18 cellular contexts compared by ENCODE assay signal in the genomic region with DNA sequence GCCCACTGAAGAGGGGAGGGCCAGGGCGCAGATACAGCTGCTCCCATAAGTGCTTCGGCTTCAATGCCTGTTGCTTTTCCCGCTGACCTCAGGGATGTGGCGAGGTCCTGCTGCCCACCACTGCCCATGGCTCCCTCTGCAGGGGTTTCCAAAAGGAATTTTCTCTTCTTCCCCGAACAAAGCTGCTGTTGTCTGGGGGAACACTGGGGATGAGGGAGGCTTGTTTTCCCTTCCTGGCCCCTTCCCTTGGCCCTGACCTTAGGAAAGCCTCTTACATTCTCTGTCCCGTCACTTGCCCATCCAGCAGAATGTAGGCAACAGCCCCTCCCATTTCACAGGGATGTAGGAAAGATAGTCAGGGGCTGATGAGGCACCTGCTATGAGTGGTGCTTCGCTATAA. TPM values are rescaled to one million over a fixed set of nuclear protein-coding genes. Genes with fewer than 3 reads are reported as not detected.
DNase-seq lines count a peak whose midpoint lies in the region; ATAC-seq and TF ChIP-seq lines count a peak whose summit lies in the region.
"Had no signal": no experiment of that assay in that cellular context is flagged by ENCODE, and none has a peak within 500 bp of the region (broad histone marks: within the 10 kb centered on the region; RNA-seq: fewer than 3 reads in every experiment).

No MANE protein-coding gene starts in this region.

- peaks cover 33 to 50% (median 37%) of the 10 kb centered on the region in 3 donors for H3K4me1 Mint-ChIP-seq in CD8-positive, alpha-beta memory T cell

- no peak overlapping the region for H3K4me2 ChIP-seq in hepatocyte

- TF ChIP-seq POLR2A in Peyer's patch (IDR thresholded peaks at IDR 0.05) (no peak), spleen (IDR thresholded peaks at IDR 0.05) (no peak)

- whole genome bisulfite sequencing in spleen, 5 donors, result 88 to 93% (median 90%) methylated on average over 7 of the region's 7 CpGs
- 94% methylated on average over 7 of the region's 7 CpGs for WGBS in hepatocyte (ENCODE audit: low lambda C conversion rate, missing lambda C conversion rate)

- peak overlapping the region in 5 of 8 donors; percentile 22 to 63 (median 57) for H3K27ac Mint-ChIP-seq in CD8-positive, alpha-beta memory T cell
- H3K27ac Mint-ChIP-seq: mesothelial cell of epicardium had no signal

- no peak overlapping the region for H3K4me3 ChIP-seq in CD8-positive, alpha-beta memory T cell (ENCODE audit: low read length)
- H3K4me3 ChIP-seq in Peyer's patch (no peak overlapping the region), dorsolateral prefrontal cortex (no peak overlapping the region), spleen (no peak overlapping the region), hepatocyte (no peak overlapping the region)
- H3K4me3 ChIP-seq: thyroid gland had no signal

- no peaks in the 10 kb centered on the region for H3K36me3 ChIP-seq in CD8-positive, alpha-beta memory T cell (ENCODE audit: insufficient read depth, low read length)
- peaks cover 0 to 16% (median 0%) of the 10 kb centered on the region in 3 donors for H3K36me3 ChIP-seq in Peyer's patch
- H3K36me3 ChIP-seq in spleen, result peaks cover 0 to 78% (median 3%) of the 10 kb centered on the region in 6 donors
- H3K36me3 ChIP-seq in hepatocyte (replicated peaks; ENCODE audit: insufficient read depth, low read depth), result no peaks in the 10 kb centered on the region
- H3K36me3 ChIP-seq: thyroid gland, WERI-Rb-1 had no signal

- H3K36me3 Mint-ChIP-seq in CD8-positive, alpha-beta memory T cell, result peaks cover 0 to 27% (median 10%) of the 10 kb centered on the region in 3 donors
- H3K36me3 Mint-ChIP-seq: mesothelial cell of epicardium had no signal

- POLR2A ChIA-PET in CD8-positive, alpha-beta memory T cell (lab: Charles Lee), result interaction anchor here (0.9 to 2.5 kb wide), 2 partner anchors 10 to 31 kb away, joined by 3 to 7 read pairs; no protein-coding TSS in a partner anchor

- H3K79me2 ChIP-seq in hepatocyte, result no peaks in the 10 kb centered on the region

- H2AFZ ChIP-seq in hepatocyte, result no peak overlapping the region

- no peaks in the 10 kb centered on the region for H3K9me3 Mint-ChIP-seq in CD8-positive, alpha-beta memory T cell
- H3K9me3 Mint-ChIP-seq: activated naive CD4-positive, alpha-beta T cell treated with anti-CD3 and anti-CD28 coated beads, Interleukin-2, amount 50 U/mL, for 24 hours; mesothelial cell of epicardium had no signal

- H3K27ac ChIP-seq in CD8-positive, alpha-beta memory T cell (ENCODE audit: low read depth, low read length), result no peak overlapping the region
- H3K27ac ChIP-seq in Peyer's patch, result peak overlapping the region in 3 of 4 donors; percentile 74 to 87 (median 75)
- peak overlapping the region in 50 of 59 donors; percentile 15 to 95 (median 61) for H3K27ac ChIP-seq in dorsolateral prefrontal cortex
- H3K27ac ChIP-seq in spleen, result peak overlapping the region in 6 of 8 donors; percentile 7 to 87 (median 68)
- no peak overlapping the region for H3K27ac ChIP-seq in hepatocyte
- H3K27ac ChIP-seq: neutrophil, thyroid gland, WERI-Rb-1 had no signal

- H3K27me3 ChIP-seq in CD8-positive, alpha-beta memory T cell (ENCODE audit: insufficient read depth, low read length, poor library complexity, severe bottlenecking), result no peaks in the 10 kb centered on the region
- no peaks in the 10 kb centered on the region for H3K27me3 ChIP-seq in Peyer's patch
- H3K27me3 ChIP-seq in dorsolateral prefrontal cortex, result no peaks in the 10 kb centered on the region
- H3K27me3 ChIP-seq in spleen (replicated peaks in 1 of 7), result no peaks in the 10 kb centered on the region
- H3K27me3 ChIP-seq in hepatocyte, result no peaks in the 10 kb centered on the region
- H3K27me3 ChIP-seq: neutrophil, thyroid gland had no signal

- peaks cover 27% of the 10 kb centered on the region for H3K4me1 ChIP-seq in CD8-positive, alpha-beta memory T cell (ENCODE audit: insufficient read depth, low read length)
- H3K4me1 ChIP-seq in Peyer's patch (peaks cover 6 to 48% (median 41%) of the 10 kb centered on the region in 4 donors), spleen (peaks cover 39 to 95% (median 86%) of the 10 kb centered on the region in 6 donors), hepatocyte (ENCODE audit: insufficient read depth) (peaks cover 23% of the 10 kb centered on the region)

- no peaks in the 10 kb centered on the region for H4K20me1 ChIP-seq in hepatocyte (ENCODE audit: insufficient read depth, poor library complexity, severe bottlenecking)

- no peaks in the 10 kb centered on the region for H3K9me3 ChIP-seq in CD8-positive, alpha-beta memory T cell (ENCODE audit: low read length)
- no peaks in the 10 kb centered on the region for H3K9me3 ChIP-seq in Peyer's patch
- H3K9me3 ChIP-seq in spleen, result no peaks in the 10 kb centered on the region
- H3K9me3 ChIP-seq in hepatocyte (ENCODE audit: low read depth), result no peaks in the 10 kb centered on the region
- H3K9me3 ChIP-seq: neutrophil, thyroid gland had no signal

- no peak for ATAC-seq in GM19463 (IDR thresholded peaks at IDR 0.05; ENCODE audit: unreplicated experiment)
- ATAC-seq: Panc1 had no signal

- no peak overlapping the region for H3K4me3 Mint-ChIP-seq in CD8-positive, alpha-beta memory T cell
- H3K4me3 Mint-ChIP-seq: activated naive CD4-positive, alpha-beta T cell treated with anti-CD3 and anti-CD28 coated beads, Interleukin-2, amount 50 U/mL, for 24 hours; mesothelial cell of epicardium had no signal

- intact Hi-C loops in dorsolateral prefrontal cortex (cut with DNase I), result no loop called here
- intact Hi-C loops in spleen (cut with DNase I; ENCODE audit: low total_unique reads), result loop anchor here (5.0 kb wide), 1 partner anchor 33 kb away; a partner anchor contains a TSS

- CTCF ChIA-PET in CD8-positive, alpha-beta memory T cell (lab: Charles Lee), result interaction anchor here (1.4 to 2.6 kb wide), 3 partner anchors 12 to 76 kb away, joined by 3 to 9 read pairs (median 8); no protein-coding TSS in a partner anchor

- TF ChIP-seq CTCF in Peyer's patch (IDR thresholded peaks at IDR 0.05) (no peak), dorsolateral prefrontal cortex (IDR thresholded peaks at IDR 0.05 in 54 of 56, conservative IDR thresholded peaks at IDR 0.05 in 2 of 56; ENCODE audit: low read depth in 1 of 56, partially characterized antibody in 56 of 56) (peak in 1 of 56 donors; percentile 8), spleen (IDR thresholded peaks at IDR 0.05 in 8 of 11, conservative IDR thresholded peaks at IDR 0.05 in 3 of 11) (no peak), hepatocyte (IDR thresholded peaks at IDR 0.05; ENCODE audit: poor library complexity) (no peak)

- no peak for DNase-seq in CD8-positive, alpha-beta memory T cell
- DNase-seq in Peyer's patch (no peak), dorsolateral prefrontal cortex (no peak), spleen (no peak), NCI-H345 treated with DMSO at 0.1 percent for 48 hours (lab: John Stamatoyannopoulos, UW; ENCODE audit: unreplicated experiment) (no peak), hepatocyte (ENCODE audit: low spot score) (no peak)
- DNase-seq: activated CD8-positive, alpha-beta memory T cell treated with anti-CD3 and anti-CD28 coated beads, Interleukin-2, amount 50 U/mL, for 4 hours; effector CD8-positive, alpha-beta T cell; kidney; NCI-H2029 treated with DMSO at 0.1 percent for 48 hours; stimulated activated CD4-positive, alpha-beta T cell treated with anti-CD3 and anti-CD28 coated beads, Interleukin-1b, Interleukin-23, amount 100 ng/mL, for 48 hours; thyroid gland; WERI-Rb-1 had no signal

- H3K9me2 ChIP-seq in hepatocyte (replicated peaks; ENCODE audit: insufficient read depth), result no peaks in the 10 kb centered on the region

- H3K27me3 Mint-ChIP-seq in CD8-positive, alpha-beta memory T cell, result no peaks in the 10 kb centered on the region
- H3K27me3 Mint-ChIP-seq: activated naive CD4-positive, alpha-beta T cell treated with anti-CD3 and anti-CD28 coated beads, Interleukin-2, amount 50 U/mL, for 24 hours had no signal

RNA-seq across cellular contexts. Expression of a gene that starts 34.8 kb away (rescaled TPM):
- total RNA-seq in CD8-positive, alpha-beta memory T cell, result 100 to 1,000 TPM; 356 to 388 TPM
- 131 TPM for polyA plus RNA-seq in CD8-positive, alpha-beta memory T cell
- total RNA-seq in Peyer's patch (100 to 1,000 TPM in 1 of 4 donors, 10 to 100 TPM in 3; 40.4 to 140 (median 78.4) TPM), dorsolateral prefrontal cortex (100 to 1,000 TPM in 11 of 120 experiments, 10 to 100 TPM in 109; 22.6 to 179 (median 59.4) TPM), spleen (100 to 1,000 TPM in 4 of 7 donors, 10 to 100 TPM in 3; 65.3 to 174 (median 125) TPM), hepatocyte (32.8 and 38.7 TPM in 2 replicates)
- polyA plus RNA-seq in spleen (100 to 1,000 TPM in 1 of 3 donors, 10 to 100 TPM in 2; 27.8 to 111 (median 35.3) TPM), hepatocyte (157 and 202 TPM in 2 replicates)

Comparison
In these comparisons a context has a peak if more than half of its experiments do, and no peak if none do; other contexts are left out.
1. H3K27ac ChIP-seq: peak in Peyer's patch (3 of 4), dorsolateral prefrontal cortex (50 of 59) and spleen (6 of 8); none in CD8-positive, alpha-beta memory T cell (single experiment) and hepatocyte (single experiment).